ENCODE assay signal across 8 cellular contexts in genomic region chr6:291148-291696, GRCh38.
DNase-seq lines count a peak whose midpoint lies in the region; ATAC-seq and TF ChIP-seq lines count a peak whose summit lies in the region.

No MANE protein-coding gene starts in this region.

- peaks cover 8% of the 10 kb centered on the region for H3K4me1 ChIP-seq in rectal smooth muscle tissue (ENCODE audit: control insufficient read depth, insufficient read depth, low read length)

- POLR2A ChIA-PET in RWPE1 (lab: Yijun Ruan, JAX; ENCODE audit: low non-redundant PET), result no interaction called here

- H3K27ac ChIP-seq in RWPE1, result peak overlapping the region; percentile 97
- peak overlapping the region; percentile 96 for H3K27ac ChIP-seq in rectal smooth muscle tissue (ENCODE audit: low read depth, low read length)

- H3K36me3 ChIP-seq in rectal smooth muscle tissue (ENCODE audit: control insufficient read depth, insufficient read depth, low read length), result no peaks in the 10 kb centered on the region

- peak overlapping the region; percentile 84 for H3K9ac ChIP-seq in rectal smooth muscle tissue (ENCODE audit: low read length)

- CTCF ChIA-PET in RWPE1 (lab: Yijun Ruan, JAX), result interaction anchor here (0.6 kb wide), 1 partner anchor 17 kb away, joined by 5 read pairs; no protein-coding TSS in a partner anchor

- TF ChIP-seq CTCF in GM10266 (IDR thresholded peaks at IDR 0.05; ENCODE audit: control insufficient read depth, insufficient read depth, low read depth, missing control alignments) (no peak), RWPE1 (conservative IDR thresholded peaks at IDR 0.05; ENCODE audit: low read depth) (no peak), fibroblast of mammary gland (conservative IDR thresholded peaks at IDR 0.05; ENCODE audit: control insufficient read depth, insufficient read depth, low read depth, low read length) (no peak)

- no peak for ATAC-seq in GM21381 (IDR thresholded peaks at IDR 0.05; ENCODE audit: unreplicated experiment)
- ATAC-seq in GM21528 (IDR thresholded peaks at IDR 0.05; ENCODE audit: low FRiP score, unreplicated experiment), result no peak

- H3K27me3 ChIP-seq in rectal smooth muscle tissue (ENCODE audit: control insufficient read depth, insufficient read depth, low read length), result no peaks in the 10 kb centered on the region

- DNase-seq in GM10266 (ENCODE audit: extremely low spot score) (peak; percentile 37), RWPE1 (ENCODE audit: low spot score) (peak; percentile 59), fibroblast of mammary gland (ENCODE audit: low read depth) (peak; percentile 57), DMS53 treated with DMSO at 0.1 percent for 48 hours (lab: John Stamatoyannopoulos, UW; ENCODE audit: unreplicated experiment) (no peak), SIG-M5 treated with dmso at 0.1 percent for 504 hours (lab: John Stamatoyannopoulos, UW; ENCODE audit: unreplicated experiment) (no peak)

- peak overlapping the region; percentile 64 for H3K4me3 ChIP-seq in fibroblast of mammary gland (ENCODE audit: control insufficient read depth, low read depth, low read length)
- peak overlapping the region; percentile 63 for H3K4me3 ChIP-seq in rectal smooth muscle tissue (ENCODE audit: low read length)

Comparison
In these comparisons a context has a peak if more than half of its experiments do, and no peak if none do; other contexts are left out.
1. DNase-seq: peak in GM10266 (single experiment), RWPE1 (single experiment) and fibroblast of mammary gland (single experiment); none in DMS53 treated with DMSO at 0.1 percent for 48 hours (single experiment) and SIG-M5 treated with dmso at 0.1 percent for 504 hours (single experiment).